In the genomic region with DNA sequence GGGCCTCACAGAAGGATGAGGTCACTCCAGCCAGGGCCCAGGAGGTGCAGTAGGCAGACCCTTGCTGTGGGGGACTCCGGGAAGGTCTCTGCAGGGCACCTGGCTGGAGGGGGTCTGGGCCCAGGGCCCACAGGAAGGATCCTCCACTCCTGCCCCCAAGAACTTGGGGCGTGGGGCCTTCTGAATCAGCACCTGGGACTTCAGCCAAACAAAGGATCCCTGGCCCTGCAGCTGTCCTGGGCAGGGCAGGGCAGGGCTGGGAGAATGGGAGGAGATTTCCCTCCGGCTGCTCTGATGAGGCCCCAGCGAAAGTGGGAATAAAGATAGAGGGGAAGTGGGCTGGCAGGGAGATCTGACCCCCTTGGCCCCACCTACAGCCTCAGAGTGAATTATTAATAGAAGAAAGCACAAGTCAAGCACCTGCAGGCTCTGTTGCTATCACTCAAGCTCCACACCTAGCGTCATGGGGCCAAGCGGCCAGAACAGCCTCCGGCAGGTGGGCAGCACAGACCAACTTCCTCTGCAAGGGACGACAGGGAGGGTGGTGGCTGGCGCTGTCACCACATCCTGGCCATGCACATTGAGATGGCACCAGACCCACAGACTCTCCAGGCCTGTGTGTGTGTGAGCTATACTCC, we compare ENCODE assay signal across 8 cellular contexts.
DNase-seq lines count a peak whose midpoint lies in the region; ATAC-seq and TF ChIP-seq lines count a peak whose summit lies in the region.

No MANE protein-coding gene starts in this region.

- peak in 3 of 5 donors; percentile 18 to 65 (median 57) for DNase-seq in CD8-positive, alpha-beta memory T cell
- DNase-seq in MG63 (peak; percentile 77), cerebellar cortex (ENCODE audit: low spot score) (no peak), prostate gland (ENCODE audit: low spot score) (no peak), H7 (no peak)
- DNase-seq in central memory CD8-positive, alpha-beta T cell (ENCODE audit: low spot score in 2 of 2) = peak; percentile 28 to 37

- H3K9me3 Mint-ChIP-seq in CD8-positive, alpha-beta memory T cell = no peaks in the 10 kb centered on the region
- no peaks in the 10 kb centered on the region for H3K9me3 Mint-ChIP-seq in central memory CD8-positive, alpha-beta T cell
- H3K9me3 Mint-ChIP-seq in nephron = peaks cover 3% of the 10 kb centered on the region

- POLR2A ChIA-PET in CD8-positive, alpha-beta memory T cell (lab: Charles Lee) = interaction anchor here (0.6 to 1.0 kb wide), 4 partner anchors 11 to 88 kb away, joined by 3 read pairs; no protein-coding TSS in a partner anchor

- CTCF ChIA-PET in CD8-positive, alpha-beta memory T cell (lab: Charles Lee) = interaction anchor here (1.1 to 3.2 kb wide), 4 partner anchors 10 to 268 kb away, joined by 3 to 17 read pairs (median 3); no protein-coding TSS in a partner anchor

- TF ChIP-seq CTCF in nephron (IDR thresholded peaks at IDR 0.05; ENCODE audit: unreplicated experiment in 3 of 3) (no peak), prostate gland (IDR thresholded peaks at IDR 0.05) (no peak)

- H3K36me3 Mint-ChIP-seq in CD8-positive, alpha-beta memory T cell = peaks cover 2 to 15% (median 3%) of the 10 kb centered on the region in 3 donors
- H3K36me3 Mint-ChIP-seq in central memory CD8-positive, alpha-beta T cell (ENCODE audit: insufficient read depth) = peaks cover 12% of the 10 kb centered on the region
- peaks cover 7% of the 10 kb centered on the region for H3K36me3 Mint-ChIP-seq in nephron (ENCODE audit: low read depth)

- H3K4me3 Mint-ChIP-seq in CD8-positive, alpha-beta memory T cell = peak overlapping the region; percentile 43 to 90 (median 73)
- peak overlapping the region; percentile 69 for H3K4me3 Mint-ChIP-seq in central memory CD8-positive, alpha-beta T cell
- no peak overlapping the region for H3K4me3 Mint-ChIP-seq in nephron

- peaks cover 54% of the 10 kb centered on the region for H3K4me1 ChIP-seq in CD8-positive, alpha-beta memory T cell (ENCODE audit: insufficient read depth, low read length)
- H3K4me1 ChIP-seq in prostate gland (replicated peaks) = peaks cover 12% of the 10 kb centered on the region

- ATAC-seq in central memory CD8-positive, alpha-beta T cell (replicated peaks; ENCODE audit: extremely low read depth, poor library complexity, severe bottlenecking) = peak; percentile 53
- ATAC-seq in HG02571 (IDR thresholded peaks at IDR 0.05; ENCODE audit: unreplicated experiment) = no peak

- H3K27me3 ChIP-seq in CD8-positive, alpha-beta memory T cell (ENCODE audit: insufficient read depth, low read length, poor library complexity, severe bottlenecking) = no peaks in the 10 kb centered on the region
- H3K27me3 ChIP-seq in MG63 (no peaks in the 10 kb centered on the region), prostate gland (replicated peaks; ENCODE audit: insufficient read depth) (no peaks in the 10 kb centered on the region), H7 (ENCODE audit: control insufficient read depth, insufficient read depth, low read length) (no peaks in the 10 kb centered on the region)

- H3K36me3 ChIP-seq in CD8-positive, alpha-beta memory T cell (ENCODE audit: insufficient read depth, low read length) = no peaks in the 10 kb centered on the region
- no peaks in the 10 kb centered on the region for H3K36me3 ChIP-seq in MG63
- no peaks in the 10 kb centered on the region for H3K36me3 ChIP-seq in prostate gland
- H3K36me3 ChIP-seq in H7 (replicated peaks; ENCODE audit: control insufficient read depth, insufficient read depth, low read length) = no peaks in the 10 kb centered on the region; the same call in 1 of the 2 replicates

- peak overlapping the region; percentile 28 for H3K27ac ChIP-seq in CD8-positive, alpha-beta memory T cell (ENCODE audit: low read depth, low read length)
- H3K27ac ChIP-seq in prostate gland = peak overlapping the region in 1 of 2 donors; percentile 30

- peaks cover 66 to 72% (median 72%) of the 10 kb centered on the region in 3 donors for H3K4me1 Mint-ChIP-seq in CD8-positive, alpha-beta memory T cell
- peaks cover 60% of the 10 kb centered on the region for H3K4me1 Mint-ChIP-seq in central memory CD8-positive, alpha-beta T cell
- H3K4me1 Mint-ChIP-seq in nephron = peaks cover 54% of the 10 kb centered on the region

- no peak for TF ChIP-seq POLR2A in prostate gland (IDR thresholded peaks at IDR 0.05)

- no peak overlapping the region for H3K4me3 ChIP-seq in CD8-positive, alpha-beta memory T cell (ENCODE audit: low read length)
- H3K4me3 ChIP-seq in MG63 (no peak overlapping the region), prostate gland (no peak overlapping the region), H7 (ENCODE audit: insufficient read depth, low read depth, low read length) (no peak overlapping the region)

- intact Hi-C loops in prostate gland (cut with DNase I) = no loop called here

- peak overlapping the region; percentile 87 to 96 (median 93) for H3K27ac Mint-ChIP-seq in CD8-positive, alpha-beta memory T cell
- H3K27ac Mint-ChIP-seq in central memory CD8-positive, alpha-beta T cell (ENCODE audit: low read depth) = peak overlapping the region; percentile 91
- H3K27ac Mint-ChIP-seq in nephron = peak overlapping the region; percentile 36 to 76 (median 74)

- peaks cover 0 to 4% of the 10 kb centered on the region in 2 donors for H3K27me3 Mint-ChIP-seq in CD8-positive, alpha-beta memory T cell
- no peaks in the 10 kb centered on the region for H3K27me3 Mint-ChIP-seq in central memory CD8-positive, alpha-beta T cell
- H3K27me3 Mint-ChIP-seq in nephron (ENCODE audit: low read depth) = no peaks in the 10 kb centered on the region

- WGBS in prostate gland = 51% methylated on average over 9 of the region's 9 CpGs

- no peaks in the 10 kb centered on the region for H3K9me3 ChIP-seq in CD8-positive, alpha-beta memory T cell (ENCODE audit: low read length)
- no peaks in the 10 kb centered on the region for H3K9me3 ChIP-seq in MG63
- no peaks in the 10 kb centered on the region for H3K9me3 ChIP-seq in prostate gland

Comparison
In these comparisons a context has a peak if more than half of its experiments do, and no peak if none do; other contexts are left out.
1. DNase-seq: peak in CD8-positive, alpha-beta memory T cell (3 of 5), MG63 (single experiment) and central memory CD8-positive, alpha-beta T cell (2 of 2); none in cerebellar cortex (single experiment), prostate gland (single experiment) and H7 (single experiment).
2. H3K4me3 Mint-ChIP-seq: peak in CD8-positive, alpha-beta memory T cell (7 of 7) and central memory CD8-positive, alpha-beta T cell (single experiment); none in nephron (0 of 3).
3. Peak in every context shown above with its lines, with median percentiles within 50 percentile points of each other: H3K27ac Mint-ChIP-seq.